ENCODE assay signal across 1 cellular context in genomic region chr19:35204799-35205732, GRCh38.
TF ChIP-seq lines count a peak whose summit lies in the region.

No MANE protein-coding gene starts in this region.

TF ChIP-seq in K562, 482 proteins besides CTCF, POLR2A, EP300 and RAD21 (continued from another document and continues in another):
- TF ChIP-seq, protein P1, sequence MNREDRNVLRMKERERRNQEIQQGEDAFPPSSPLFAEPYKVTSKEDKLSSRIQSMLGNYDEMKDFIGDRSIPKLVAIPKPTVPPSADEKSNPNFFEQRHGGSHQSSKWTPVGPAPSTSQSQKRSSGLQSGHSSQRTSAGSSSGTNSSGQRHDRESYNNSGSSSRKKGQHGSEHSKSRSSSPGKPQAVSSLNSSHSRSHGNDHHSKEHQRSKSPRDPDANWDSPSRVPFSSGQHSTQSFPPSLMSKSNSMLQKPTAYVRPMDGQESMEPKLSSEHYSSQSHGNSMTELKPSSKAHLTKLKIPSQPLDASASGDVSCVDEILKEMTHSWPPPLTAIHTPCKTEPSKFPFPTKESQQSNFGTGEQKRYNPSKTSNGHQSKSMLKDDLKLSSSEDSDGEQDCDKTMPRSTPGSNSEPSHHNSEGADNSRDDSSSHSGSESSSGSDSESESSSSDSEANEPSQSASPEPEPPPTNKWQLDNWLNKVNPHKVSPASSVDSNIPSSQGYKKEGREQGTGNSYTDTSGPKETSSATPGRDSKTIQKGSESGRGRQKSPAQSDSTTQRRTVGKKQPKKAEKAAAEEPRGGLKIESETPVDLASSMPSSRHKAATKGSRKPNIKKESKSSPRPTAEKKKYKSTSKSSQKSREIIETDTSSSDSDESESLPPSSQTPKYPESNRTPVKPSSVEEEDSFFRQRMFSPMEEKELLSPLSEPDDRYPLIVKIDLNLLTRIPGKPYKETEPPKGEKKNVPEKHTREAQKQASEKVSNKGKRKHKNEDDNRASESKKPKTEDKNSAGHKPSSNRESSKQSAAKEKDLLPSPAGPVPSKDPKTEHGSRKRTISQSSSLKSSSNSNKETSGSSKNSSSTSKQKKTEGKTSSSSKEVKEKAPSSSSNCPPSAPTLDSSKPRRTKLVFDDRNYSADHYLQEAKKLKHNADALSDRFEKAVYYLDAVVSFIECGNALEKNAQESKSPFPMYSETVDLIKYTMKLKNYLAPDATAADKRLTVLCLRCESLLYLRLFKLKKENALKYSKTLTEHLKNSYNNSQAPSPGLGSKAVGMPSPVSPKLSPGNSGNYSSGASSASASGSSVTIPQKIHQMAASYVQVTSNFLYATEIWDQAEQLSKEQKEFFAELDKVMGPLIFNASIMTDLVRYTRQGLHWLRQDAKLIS (CRISPR knock-in tag; IDR thresholded peaks at IDR 0.05), result no peak
- TF ChIP-seq XRCC4 (IDR thresholded peaks at IDR 0.05; ENCODE audit: extremely low read depth, insufficient read depth, insufficient read length) (no peak), ZNF143 (CRISPR knock-in tag; IDR thresholded peaks at IDR 0.05) (no peak), CCNT2 (IDR thresholded peaks at IDR 0.05; ENCODE audit: borderline replicate concordance, extremely low read depth, insufficient read length, low read depth, low read length) (peak; percentile 35), MAX (CRISPR knock-in tag; IDR thresholded peaks at IDR 0.05) (no peak), CBX1 (IDR thresholded peaks at IDR 0.05; ENCODE audit: low read depth) (peak; percentile 98), BDP1 (IDR thresholded peaks at IDR 0.05; ENCODE audit: insufficient read depth, insufficient read length) (no peak), NCOA1 (IDR thresholded peaks at IDR 0.05; ENCODE audit: low read depth) (peak; percentile 66), KDM1A (IDR thresholded peaks at IDR 0.05) (peak; percentile 68 to 85; a peak in 3 of 4 replicates), ARHGAP35 (IDR thresholded peaks at IDR 0.05; ENCODE audit: partially characterized antibody) (no peak), ZNF785 (CRISPR knock-in tag; IDR thresholded peaks at IDR 0.05) (peak; percentile 78; the same call in 1 of the 2 replicates), SAFB2 (IDR thresholded peaks at IDR 0.05; ENCODE audit: borderline replicate concordance, low read depth, low read length, severe bottlenecking) (no peak), ZC3H4 (CRISPR knock-in tag; IDR thresholded peaks at IDR 0.05; ENCODE audit: borderline replicate concordance) (no peak), ZNF512 (tag; IDR thresholded peaks at IDR 0.05) (no peak), HDAC1 (IDR thresholded peaks at IDR 0.05) (peak in 1 of 2 experiments; percentile 76; a peak in 2 of 4 replicates), ZNF717 (CRISPR knock-in tag; IDR thresholded peaks at IDR 0.05) (peak; percentile 93; the same call in 1 of the 2 replicates), CBX3 (IDR thresholded peaks at IDR 0.05; ENCODE audit: borderline replicate concordance in 1 of 2, low read length in 2 of 2) (peak in 1 of 2 experiments; percentile 77; a peak in 1 of 3 replicates), ESRRB (CRISPR knock-in tag; IDR thresholded peaks at IDR 0.05; ENCODE audit: borderline replicate concordance) (0 out of 2 replicates have a peak, but pooled peaks have one; percentile 66), L3MBTL2 (IDR thresholded peaks at IDR 0.05) (0 out of 2 replicates have a peak, but pooled peaks have one; percentile 29), RFX5 (IDR thresholded peaks at IDR 0.05; ENCODE audit: low read depth, low read length) (no peak), ESRRA (IDR thresholded peaks at IDR 0.05; ENCODE audit: borderline replicate concordance, low read depth) (peak; percentile 43), SMAD3 (CRISPR knock-in tag; conservative IDR thresholded peaks at IDR 0.05) (peak; percentile 95), FOXA1 (IDR thresholded peaks at IDR 0.05; ENCODE audit: borderline replicate concordance) (no peak), SP1 (CRISPR knock-in tag; IDR thresholded peaks at IDR 0.05) (no peak; the same call in 1 of the 2 replicates), ZNF274 (IDR thresholded peaks at IDR 0.05; ENCODE audit: borderline replicate concordance, low read depth, low read length) (no peak), ILF3 (IDR thresholded peaks at IDR 0.05; ENCODE audit: borderline replicate concordance) (no peak), CAMTA2 (CRISPR knock-in tag; conservative IDR thresholded peaks at IDR 0.05) (no peak), NR0B1 (IDR thresholded peaks at IDR 0.05; ENCODE audit: partially characterized antibody) (no peak), DACH1 (IDR thresholded peaks at IDR 0.05; ENCODE audit: partially characterized antibody) (no peak), MEF2A (IDR thresholded peaks at IDR 0.05; ENCODE audit: control insufficient read depth, low read depth, low read length) (no peak), ETV5 (CRISPR knock-in tag; IDR thresholded peaks at IDR 0.05; ENCODE audit: low read depth) (no peak), LARP7 (IDR thresholded peaks at IDR 0.05) (no peak; the same call in 1 of the 2 replicates), MCM3 (IDR thresholded peaks at IDR 0.05) (no peak)
- TF ChIP-seq, protein P2, sequence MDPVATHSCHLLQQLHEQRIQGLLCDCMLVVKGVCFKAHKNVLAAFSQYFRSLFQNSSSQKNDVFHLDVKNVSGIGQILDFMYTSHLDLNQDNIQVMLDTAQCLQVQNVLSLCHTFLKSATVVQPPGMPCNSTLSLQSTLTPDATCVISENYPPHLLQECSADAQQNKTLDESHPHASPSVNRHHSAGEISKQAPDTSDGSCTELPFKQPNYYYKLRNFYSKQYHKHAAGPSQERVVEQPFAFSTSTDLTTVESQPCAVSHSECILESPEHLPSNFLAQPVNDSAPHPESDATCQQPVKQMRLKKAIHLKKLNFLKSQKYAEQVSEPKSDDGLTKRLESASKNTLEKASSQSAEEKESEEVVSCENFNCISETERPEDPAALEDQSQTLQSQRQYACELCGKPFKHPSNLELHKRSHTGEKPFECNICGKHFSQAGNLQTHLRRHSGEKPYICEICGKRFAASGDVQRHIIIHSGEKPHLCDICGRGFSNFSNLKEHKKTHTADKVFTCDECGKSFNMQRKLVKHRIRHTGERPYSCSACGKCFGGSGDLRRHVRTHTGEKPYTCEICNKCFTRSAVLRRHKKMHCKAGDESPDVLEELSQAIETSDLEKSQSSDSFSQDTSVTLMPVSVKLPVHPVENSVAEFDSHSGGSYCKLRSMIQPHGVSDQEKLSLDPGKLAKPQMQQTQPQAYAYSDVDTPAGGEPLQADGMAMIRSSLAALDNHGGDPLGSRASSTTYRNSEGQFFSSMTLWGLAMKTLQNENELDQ (CRISPR knock-in tag; IDR thresholded peaks at IDR 0.05; ENCODE audit: borderline replicate concordance), result no peak
- TF ChIP-seq, protein P3, sequence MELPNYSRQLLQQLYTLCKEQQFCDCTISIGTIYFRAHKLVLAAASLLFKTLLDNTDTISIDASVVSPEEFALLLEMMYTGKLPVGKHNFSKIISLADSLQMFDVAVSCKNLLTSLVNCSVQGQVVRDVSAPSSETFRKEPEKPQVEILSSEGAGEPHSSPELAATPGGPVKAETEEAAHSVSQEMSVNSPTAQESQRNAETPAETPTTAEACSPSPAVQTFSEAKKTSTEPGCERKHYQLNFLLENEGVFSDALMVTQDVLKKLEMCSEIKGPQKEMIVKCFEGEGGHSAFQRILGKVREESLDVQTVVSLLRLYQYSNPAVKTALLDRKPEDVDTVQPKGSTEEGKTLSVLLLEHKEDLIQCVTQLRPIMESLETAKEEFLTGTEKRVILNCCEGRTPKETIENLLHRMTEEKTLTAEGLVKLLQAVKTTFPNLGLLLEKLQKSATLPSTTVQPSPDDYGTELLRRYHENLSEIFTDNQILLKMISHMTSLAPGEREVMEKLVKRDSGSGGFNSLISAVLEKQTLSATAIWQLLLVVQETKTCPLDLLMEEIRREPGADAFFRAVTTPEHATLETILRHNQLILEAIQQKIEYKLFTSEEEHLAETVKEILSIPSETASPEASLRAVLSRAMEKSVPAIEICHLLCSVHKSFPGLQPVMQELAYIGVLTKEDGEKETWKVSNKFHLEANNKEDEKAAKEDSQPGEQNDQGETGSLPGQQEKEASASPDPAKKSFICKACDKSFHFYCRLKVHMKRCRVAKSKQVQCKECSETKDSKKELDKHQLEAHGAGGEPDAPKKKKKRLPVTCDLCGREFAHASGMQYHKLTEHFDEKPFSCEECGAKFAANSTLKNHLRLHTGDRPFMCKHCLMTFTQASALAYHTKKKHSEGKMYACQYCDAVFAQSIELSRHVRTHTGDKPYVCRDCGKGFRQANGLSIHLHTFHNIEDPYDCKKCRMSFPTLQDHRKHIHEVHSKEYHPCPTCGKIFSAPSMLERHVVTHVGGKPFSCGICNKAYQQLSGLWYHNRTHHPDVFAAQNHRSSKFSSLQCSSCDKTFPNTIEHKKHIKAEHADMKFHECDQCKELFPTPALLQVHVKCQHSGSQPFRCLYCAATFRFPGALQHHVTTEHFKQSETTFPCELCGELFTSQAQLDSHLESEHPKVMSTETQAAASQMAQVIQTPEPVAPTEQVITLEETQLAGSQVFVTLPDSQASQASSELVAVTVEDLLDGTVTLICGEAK (IDR thresholded peaks at IDR 0.05), result no peak
- TF ChIP-seq, protein P3 (CRISPR knock-in tag; IDR thresholded peaks at IDR 0.05), result no peak
- TF ChIP-seq, protein P4, sequence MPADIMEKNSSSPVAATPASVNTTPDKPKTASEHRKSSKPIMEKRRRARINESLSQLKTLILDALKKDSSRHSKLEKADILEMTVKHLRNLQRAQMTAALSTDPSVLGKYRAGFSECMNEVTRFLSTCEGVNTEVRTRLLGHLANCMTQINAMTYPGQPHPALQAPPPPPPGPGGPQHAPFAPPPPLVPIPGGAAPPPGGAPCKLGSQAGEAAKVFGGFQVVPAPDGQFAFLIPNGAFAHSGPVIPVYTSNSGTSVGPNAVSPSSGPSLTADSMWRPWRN (IDR thresholded peaks at IDR 0.05; ENCODE audit: low read depth), result no peak
- TF ChIP-seq, protein P5, sequence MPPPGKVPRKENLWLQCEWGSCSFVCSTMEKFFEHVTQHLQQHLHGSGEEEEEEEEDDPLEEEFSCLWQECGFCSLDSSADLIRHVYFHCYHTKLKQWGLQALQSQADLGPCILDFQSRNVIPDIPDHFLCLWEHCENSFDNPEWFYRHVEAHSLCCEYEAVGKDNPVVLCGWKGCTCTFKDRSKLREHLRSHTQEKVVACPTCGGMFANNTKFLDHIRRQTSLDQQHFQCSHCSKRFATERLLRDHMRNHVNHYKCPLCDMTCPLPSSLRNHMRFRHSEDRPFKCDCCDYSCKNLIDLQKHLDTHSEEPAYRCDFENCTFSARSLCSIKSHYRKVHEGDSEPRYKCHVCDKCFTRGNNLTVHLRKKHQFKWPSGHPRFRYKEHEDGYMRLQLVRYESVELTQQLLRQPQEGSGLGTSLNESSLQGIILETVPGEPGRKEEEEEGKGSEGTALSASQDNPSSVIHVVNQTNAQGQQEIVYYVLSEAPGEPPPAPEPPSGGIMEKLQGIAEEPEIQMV (tag; conservative IDR thresholded peaks at IDR 0.05; ENCODE audit: low read depth), result peak; percentile 94
- TF ChIP-seq, protein P6, sequence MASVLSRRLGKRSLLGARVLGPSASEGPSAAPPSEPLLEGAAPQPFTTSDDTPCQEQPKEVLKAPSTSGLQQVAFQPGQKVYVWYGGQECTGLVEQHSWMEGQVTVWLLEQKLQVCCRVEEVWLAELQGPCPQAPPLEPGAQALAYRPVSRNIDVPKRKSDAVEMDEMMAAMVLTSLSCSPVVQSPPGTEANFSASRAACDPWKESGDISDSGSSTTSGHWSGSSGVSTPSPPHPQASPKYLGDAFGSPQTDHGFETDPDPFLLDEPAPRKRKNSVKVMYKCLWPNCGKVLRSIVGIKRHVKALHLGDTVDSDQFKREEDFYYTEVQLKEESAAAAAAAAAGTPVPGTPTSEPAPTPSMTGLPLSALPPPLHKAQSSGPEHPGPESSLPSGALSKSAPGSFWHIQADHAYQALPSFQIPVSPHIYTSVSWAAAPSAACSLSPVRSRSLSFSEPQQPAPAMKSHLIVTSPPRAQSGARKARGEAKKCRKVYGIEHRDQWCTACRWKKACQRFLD (CRISPR knock-in tag; IDR thresholded peaks at IDR 0.05), result peak; percentile 98
